29 cellular contexts compared by ENCODE assay signal in the genomic region with DNA sequence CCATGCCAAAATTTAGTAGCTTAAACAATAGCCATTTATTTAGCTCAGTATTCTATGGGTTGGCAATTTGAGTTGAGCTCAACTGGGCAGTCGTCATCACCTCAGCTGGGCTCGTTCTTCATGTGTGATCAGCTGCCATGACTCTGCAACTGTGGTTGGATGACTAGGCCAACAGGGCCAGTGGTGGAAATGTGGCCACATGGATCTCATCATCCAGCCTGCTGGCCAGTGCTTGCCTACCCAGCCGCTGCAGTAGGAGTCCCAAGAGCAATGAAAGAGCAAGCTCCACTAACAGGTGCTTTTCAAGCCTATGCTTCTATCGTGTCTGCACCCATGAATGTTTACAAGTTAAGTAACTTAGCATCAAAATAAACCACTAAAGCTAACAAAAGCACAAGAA.
"Had no signal": no experiment of that assay in that cellular context is flagged by ENCODE, and none has a peak within 500 bp of the region (broad histone marks: within the 10 kb centered on the region; RNA-seq: fewer than 3 reads in every experiment).

No MANE protein-coding gene starts in this region.

- H3K36me3 Mint-ChIP-seq: activated CD8-positive, alpha-beta memory T cell treated with anti-CD3 and anti-CD28 coated beads, Interleukin-2, amount 10 ng/mL, durations not matched to agents 7 days and 5 days; activated naive CD8-positive, alpha-beta T cell treated with anti-CD3 and anti-CD28 coated beads for 36 hours; naive B cell; stimulated activated memory B cell treated with anti-CD40 and anti-IgM and Interleukin-4, amounts not matched to agents 10 μg/mL and 1 μg/mL and 100 μg/mL, for 72 hours had no signal

- H3K9me3 ChIP-seq: gastrocnemius medialis, right lobe of liver, transverse colon had no signal

- H3K27me3 ChIP-seq: breast epithelium, gastrocnemius medialis, right lobe of liver, transverse colon had no signal

- FAIRE-seq: colon, endothelial cell of umbilical vein, urothelium cell line had no signal

- H3K36me3 ChIP-seq: breast epithelium, gastrocnemius medialis, right lobe of liver, transverse colon had no signal

- H3K4me1 ChIP-seq: breast epithelium, gastrocnemius medialis, right lobe of liver, transverse colon had no signal

- H3K4me3 Mint-ChIP-seq: activated CD8-positive, alpha-beta memory T cell treated with anti-CD3 and anti-CD28 coated beads, Interleukin-2, amount 10 ng/mL, durations not matched to agents 7 days and 5 days; activated naive CD8-positive, alpha-beta T cell treated with anti-CD3 and anti-CD28 coated beads for 36 hours; activated T-helper 17 cell treated with anti-CD3 and anti-CD28 coated beads, Interleukin-2, amount 50 U/mL, for 72 hours; central memory CD8-positive, alpha-beta T cell; effector memory CD8-positive, alpha-beta T cell; naive B cell; stimulated activated memory B cell treated with anti-CD40 and anti-IgM and Interleukin-4, amounts not matched to agents 10 μg/mL and 1 μg/mL and 100 μg/mL, for 72 hours; T-helper 1 cell treated with Interleukin-12 subunit alpha and Interleukin-12 subunit beta and Interleukin-4 antibody, amounts not matched to agents 30 μg/mL and 1 μg/mL, for 36 hours had no signal

- H3K27ac ChIP-seq: breast epithelium, gastrocnemius medialis, right lobe of liver, transverse colon had no signal

- H3K4me1 Mint-ChIP-seq: activated CD8-positive, alpha-beta memory T cell treated with anti-CD3 and anti-CD28 coated beads, Interleukin-2, amount 10 ng/mL, durations not matched to agents 7 days and 5 days; activated naive CD8-positive, alpha-beta T cell treated with anti-CD3 and anti-CD28 coated beads for 36 hours; activated T-helper 17 cell treated with anti-CD3 and anti-CD28 coated beads, Interleukin-2, amount 50 U/mL, for 72 hours; central memory CD8-positive, alpha-beta T cell; naive B cell; stimulated activated memory B cell treated with anti-CD40 and anti-IgM and Interleukin-4, amounts not matched to agents 10 μg/mL and 1 μg/mL and 100 μg/mL, for 72 hours had no signal

- ATAC-seq: activated CD8-positive, alpha-beta memory T cell treated with anti-CD3 and anti-CD28 coated beads, Interleukin-2, amount 10 ng/mL, durations not matched to agents 7 days and 5 days; activated T-helper 17 cell treated with anti-CD3 and anti-CD28 coated beads, Interleukin-2, amount 50 U/mL, for 72 hours; effector memory CD8-positive, alpha-beta T cell; esophagus mucosa; gastrocnemius medialis; left colon; right lobe of liver; stimulated activated memory B cell treated with anti-CD40 and anti-IgM and Interleukin-4, amounts not matched to agents 10 μg/mL and 1 μg/mL and 100 μg/mL, for 72 hours had no signal

- H3K27me3 Mint-ChIP-seq: activated CD8-positive, alpha-beta memory T cell treated with anti-CD3 and anti-CD28 coated beads, Interleukin-2, amount 10 ng/mL, durations not matched to agents 7 days and 5 days; effector memory CD8-positive, alpha-beta T cell; naive B cell; stimulated activated memory B cell treated with anti-CD40 and anti-IgM and Interleukin-4, amounts not matched to agents 10 μg/mL and 1 μg/mL and 100 μg/mL, for 72 hours had no signal

- H3K4me2 ChIP-seq: smooth muscle cell had no signal

- DNase-seq: activated CD4-positive, alpha-beta T cell treated with anti-CD3 and anti-CD28 coated beads for 4 hours; activated CD4-positive, alpha-beta T cell treated with anti-CD3 and anti-CD28 coated beads, Interleukin-2, amount 50 U/mL, for 48 hours; activated CD4-positive, CD25-positive, alpha-beta regulatory T cell; activated CD8-positive, alpha-beta memory T cell treated with anti-CD3 and anti-CD28 coated beads, Interleukin-2, amount 10 ng/mL, durations not matched to agents 7 days and 5 days; activated naive CD4-positive, alpha-beta T cell treated with Interleukin-2 at 50 U/mL for 16 hours; activated naive CD8-positive, alpha-beta T cell treated with anti-CD3 and anti-CD28 coated beads for 36 hours; effector memory CD8-positive, alpha-beta T cell; gastrocnemius medialis; hippocampal formation; islet precursor cell; left colon; mesenchymal stem cell; naive B cell; occipital lobe; posterior cingulate gyrus; right lobe of liver; stimulated activated CD4-positive, alpha-beta T cell treated with anti-CD3 and anti-CD28 coated beads, Interleukin-15, amount 100 ng/mL, for 24 hours; T1000; transverse colon had no signal

- H3K4me3 ChIP-seq: breast epithelium, gastrocnemius medialis, right lobe of liver, smooth muscle cell, transverse colon had no signal

- H3K27ac Mint-ChIP-seq: activated CD8-positive, alpha-beta memory T cell treated with anti-CD3 and anti-CD28 coated beads, Interleukin-2, amount 10 ng/mL, durations not matched to agents 7 days and 5 days; activated naive CD8-positive, alpha-beta T cell treated with anti-CD3 and anti-CD28 coated beads for 36 hours; activated T-helper 17 cell treated with anti-CD3 and anti-CD28 coated beads, Interleukin-2, amount 50 U/mL, for 72 hours; effector memory CD8-positive, alpha-beta T cell; naive B cell; stimulated activated memory B cell treated with anti-CD40 and anti-IgM and Interleukin-4, amounts not matched to agents 10 μg/mL and 1 μg/mL and 100 μg/mL, for 72 hours; T-helper 1 cell treated with Interleukin-12 subunit alpha and Interleukin-12 subunit beta and Interleukin-4 antibody, amounts not matched to agents 30 μg/mL and 1 μg/mL, for 36 hours had no signal
